ENCODE assay signal across 1 cellular context in the genomic region with DNA sequence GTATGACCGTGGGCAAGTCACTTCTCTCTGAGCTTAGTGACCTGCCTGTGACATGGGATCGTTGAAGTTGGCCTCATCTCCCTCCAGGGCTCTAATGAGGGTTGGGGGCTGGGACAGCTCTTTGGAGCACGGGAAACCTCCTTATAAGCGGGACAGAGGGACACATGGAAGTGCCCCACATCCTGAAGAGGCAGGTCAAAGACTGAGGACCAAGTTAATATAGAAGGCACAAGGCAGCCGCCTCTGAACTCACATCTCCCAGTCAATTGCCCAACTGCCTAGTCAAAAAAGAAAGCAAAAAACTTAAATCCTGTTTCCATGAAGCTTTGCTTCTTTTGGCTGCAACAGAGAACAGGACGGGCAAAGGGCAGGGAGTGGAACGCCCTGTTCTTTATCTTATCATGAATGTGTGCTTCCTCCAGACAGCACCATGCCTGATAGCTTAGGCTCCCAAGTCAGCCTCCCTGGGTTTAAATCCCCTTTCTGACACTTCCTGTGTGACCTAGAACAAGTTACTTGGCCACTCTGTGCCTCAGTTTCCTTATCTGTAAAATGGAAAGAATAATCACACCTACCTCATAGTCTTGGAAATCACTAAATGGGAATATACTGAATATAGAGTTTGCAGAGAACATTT.
TF ChIP-seq lines count a peak whose summit lies in the region.

No MANE protein-coding gene starts in this region.

TF ChIP-seq in H1, 55 proteins besides CTCF, POLR2A, EP300 and RAD21:
- TF ChIP-seq CHD2 (IDR thresholded peaks at IDR 0.05; ENCODE audit: low read length) (no peak), RBBP5 (IDR thresholded peaks at IDR 0.05; ENCODE audit: borderline replicate concordance, low read depth, low read length) (no peak), SIRT6 (IDR thresholded peaks at IDR 0.05; ENCODE audit: low read length) (no peak), CEBPB (IDR thresholded peaks at IDR 0.05; ENCODE audit: low read depth, low read length) (no peak), RXRA (IDR thresholded peaks at IDR 0.05; ENCODE audit: insufficient read depth, low read depth, low read length) (no peak), CBX8 (IDR thresholded peaks at IDR 0.05; ENCODE audit: borderline replicate concordance, low read depth, low read length) (no peak), SP1 (IDR thresholded peaks at IDR 0.05; ENCODE audit: low read depth, low read length) (no peak), JUN (IDR thresholded peaks at IDR 0.05; ENCODE audit: low read depth, low read length) (no peak), RNF2 (IDR thresholded peaks at IDR 0.05; ENCODE audit: borderline replicate concordance, low read depth, low read length, missing control alignments, poor library complexity, severe bottlenecking) (no peak), CBX5 (IDR thresholded peaks at IDR 0.05; ENCODE audit: low read depth, low read length) (no peak)
- TF ChIP-seq, protein P1, sequence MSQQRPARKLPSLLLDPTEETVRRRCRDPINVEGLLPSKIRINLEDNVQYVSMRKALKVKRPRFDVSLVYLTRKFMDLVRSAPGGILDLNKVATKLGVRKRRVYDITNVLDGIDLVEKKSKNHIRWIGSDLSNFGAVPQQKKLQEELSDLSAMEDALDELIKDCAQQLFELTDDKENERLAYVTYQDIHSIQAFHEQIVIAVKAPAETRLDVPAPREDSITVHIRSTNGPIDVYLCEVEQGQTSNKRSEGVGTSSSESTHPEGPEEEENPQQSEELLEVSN (IDR thresholded peaks at IDR 0.05), result no peak
TF ChIP-seq in H1: peak in this region for 0.
